Comparison of ENCODE assay signal across 25 cellular contexts in the genomic region with DNA sequence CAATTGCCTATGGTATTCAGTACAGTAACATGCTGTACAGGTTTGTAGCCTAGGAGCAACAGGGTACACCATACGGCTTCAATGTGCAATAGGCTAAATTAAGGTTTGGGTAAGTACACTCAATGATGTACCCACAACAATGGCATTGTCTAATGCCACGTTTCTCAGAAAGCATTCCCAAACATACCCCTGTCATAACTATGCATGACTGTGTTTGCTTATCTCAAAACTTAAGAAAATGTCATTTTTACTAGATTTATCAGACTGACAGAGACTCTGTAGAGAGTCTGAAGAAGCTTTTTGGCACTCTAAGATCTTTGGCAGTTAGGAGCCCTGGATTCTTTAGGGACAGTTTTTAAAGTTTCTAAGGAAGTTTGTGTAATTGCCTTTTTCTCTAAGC. TPM values are rescaled to one million over a fixed set of nuclear protein-coding genes. Genes with fewer than 3 reads are reported as not detected.
"Had no signal": no experiment of that assay in that cellular context is flagged by ENCODE, and none has a peak within 500 bp of the region (broad histone marks: within the 10 kb centered on the region; RNA-seq: fewer than 3 reads in every experiment).

No MANE protein-coding gene starts in this region.

- H3K36me3 ChIP-seq: colonic mucosa, gastroesophageal sphincter, heart left ventricle, prostate gland, right atrium auricular region, thyroid gland had no signal

- H3K4me1 Mint-ChIP-seq: neural crest cell; stimulated activated effector memory CD8-positive, alpha-beta T cell treated with anti-CD3 and anti-CD28 coated beads, Interleukin-12 subunit alpha, Interleukin-12 subunit beta, amount 100 ng/mL, for 72 hours had no signal

- H2AFZ ChIP-seq: hepatocyte had no signal

- H3K27me3 ChIP-seq: colonic mucosa, gastroesophageal sphincter, heart left ventricle, hepatocyte, right atrium auricular region, stomach, thyroid gland had no signal

- DNase-seq: colonic mucosa; dermis blood vessel endothelial cell; effector memory CD4-positive, alpha-beta T cell; heart left ventricle; kidney; mesenchymal stem cell; mucosa of descending colon; naive B cell; stimulated activated CD4-positive, alpha-beta T cell treated with anti-CD3 and anti-CD28 coated beads, Interleukin-2, amount 100 ng/mL, for 24 hours; stimulated activated CD4-positive, alpha-beta T cell treated with anti-CD3 and anti-CD28 coated beads, Interleukin-4, amount 100 ng/mL, for 24 hours; stimulated activated naive CD4-positive, alpha-beta T cell treated with Interleukin-2 at 50 U/mL for 16 hours; stomach; thyroid gland had no signal

- H3K4me3 Mint-ChIP-seq: mesothelial cell of epicardium; naive B cell; natural killer cell treated with Interleukin-12 subunit alpha and Interleukin-12 subunit beta and Interleukin-15 and Interleukin-18, amount 100 ng/mL, for 72 hours; neural crest cell; stimulated activated effector memory CD8-positive, alpha-beta T cell treated with anti-CD3 and anti-CD28 coated beads, Interleukin-12 subunit alpha, Interleukin-12 subunit beta, amount 100 ng/mL, for 72 hours; type B pancreatic cell had no signal

- H3K4me3 ChIP-seq: colonic mucosa, gastroesophageal sphincter, heart left ventricle, hepatocyte, mucosa of descending colon, prostate gland, right atrium auricular region, stomach, thyroid gland had no signal

- H3K27ac Mint-ChIP-seq: mesothelial cell of epicardium; naive B cell; natural killer cell treated with Interleukin-12 subunit alpha and Interleukin-12 subunit beta and Interleukin-15 and Interleukin-18, amount 100 ng/mL, for 72 hours; stimulated activated effector memory CD8-positive, alpha-beta T cell treated with anti-CD3 and anti-CD28 coated beads, Interleukin-12 subunit alpha, Interleukin-12 subunit beta, amount 100 ng/mL, for 72 hours; type B pancreatic cell had no signal

- H3K79me2 ChIP-seq: hepatocyte had no signal

- H3K27me3 Mint-ChIP-seq: naive B cell, type B pancreatic cell had no signal

- H3K9me3 Mint-ChIP-seq: mesothelial cell of epicardium; naive B cell; natural killer cell treated with Interleukin-12 subunit alpha and Interleukin-12 subunit beta and Interleukin-15 and Interleukin-18, amount 100 ng/mL, for 72 hours; neural crest cell; stimulated activated effector memory CD8-positive, alpha-beta T cell treated with anti-CD3 and anti-CD28 coated beads, Interleukin-12 subunit alpha, Interleukin-12 subunit beta, amount 100 ng/mL, for 72 hours; type B pancreatic cell had no signal

- H3K36me3 Mint-ChIP-seq: mesothelial cell of epicardium; naive B cell; natural killer cell treated with Interleukin-12 subunit alpha and Interleukin-12 subunit beta and Interleukin-15 and Interleukin-18, amount 100 ng/mL, for 72 hours; stimulated activated effector memory CD8-positive, alpha-beta T cell treated with anti-CD3 and anti-CD28 coated beads, Interleukin-12 subunit alpha, Interleukin-12 subunit beta, amount 100 ng/mL, for 72 hours had no signal

- H3K4me1 ChIP-seq: colonic mucosa, foreskin keratinocyte, prostate gland, right atrium auricular region, thyroid gland had no signal

- H3K9me3 ChIP-seq: colonic mucosa, gastroesophageal sphincter, heart left ventricle, mucosa of descending colon, prostate gland, right atrium auricular region, stomach, thyroid gland had no signal

- H3K27ac ChIP-seq: colonic mucosa, foreskin keratinocyte, gastroesophageal sphincter, heart left ventricle, hepatocyte, prostate gland, right atrium auricular region, stomach, thyroid gland had no signal

- H3K4me2 ChIP-seq: hepatocyte had no signal

- ATAC-seq: gastroesophageal sphincter; left lobe of liver; mucosa of descending colon; natural killer cell treated with Interleukin-12 subunit alpha and Interleukin-12 subunit beta and Interleukin-15 and Interleukin-18, amount 100 ng/mL, for 72 hours; sciatic nerve; stimulated activated effector memory CD8-positive, alpha-beta T cell treated with anti-CD3 and anti-CD28 coated beads, Interleukin-12 subunit alpha, Interleukin-12 subunit beta, amount 100 ng/mL, for 72 hours had no signal

RNA-seq across cellular contexts. Expression of a gene that starts 59.9 kb away (rescaled TPM):
- total RNA-seq: natural killer cell treated with Interleukin-12 subunit alpha and Interleukin-12 subunit beta and Interleukin-15 and Interleukin-18, amount 100 ng/mL, for 72 hours had no signal
